ENCODE assay signal across 10 cellular contexts in the genomic region with DNA sequence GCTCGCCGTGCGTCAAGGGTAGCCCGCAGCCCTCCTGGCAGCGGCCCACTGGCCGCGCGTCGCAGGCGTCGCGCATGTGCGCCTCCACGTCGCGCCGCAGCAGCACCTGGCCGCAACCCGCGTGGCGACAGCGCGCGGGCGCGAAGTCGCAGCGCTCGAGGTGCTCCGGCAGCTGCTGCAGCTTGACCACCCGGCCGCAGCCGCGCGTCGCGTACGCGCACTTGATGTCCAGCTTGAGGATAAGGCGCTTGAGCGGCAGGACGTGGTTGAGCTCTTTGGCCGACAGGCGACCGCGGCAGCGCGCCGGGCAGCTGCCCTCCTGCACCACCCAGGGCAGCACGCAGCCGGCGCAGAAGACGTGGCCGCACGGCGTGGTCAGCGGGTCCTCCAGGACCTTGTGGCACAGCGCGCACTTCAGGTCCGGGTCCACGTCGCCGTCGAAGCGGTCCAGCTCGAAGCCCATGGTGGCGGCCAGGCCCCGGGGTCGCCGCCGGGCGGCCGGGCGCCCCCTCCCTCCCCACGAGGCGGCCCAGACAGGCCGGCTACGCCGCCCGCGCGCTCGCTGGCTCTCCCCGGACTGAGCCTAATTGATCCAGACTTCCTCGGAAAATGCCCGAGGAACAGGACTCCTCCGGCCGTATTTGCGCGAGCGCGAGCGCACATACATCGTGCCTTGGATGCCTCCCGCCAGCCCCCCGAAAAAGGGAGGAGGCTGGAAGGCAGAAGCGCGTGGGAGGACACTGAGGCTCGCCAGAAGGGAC. TPM values are rescaled to one million over a fixed set of nuclear protein-coding genes. Genes with fewer than 3 reads are reported as not detected.
A peak's percentile ranks its signal among the peaks of the same experiment; 100 is the strongest.
DNase-seq lines count a peak whose midpoint lies in the region; ATAC-seq, FAIRE-seq and TF ChIP-seq lines count a peak whose summit lies in the region.
"Had no signal": no experiment of that assay in that cellular context is flagged by ENCODE, and none has a peak within 500 bp of the region (broad histone marks: within the 10 kb centered on the region; RNA-seq: fewer than 3 reads in every experiment).

A gene (minus strand): TSS at position 579 of the 761 bp plus-strand sequence.

- H3K79me2 ChIP-seq in keratinocyte (ENCODE audit: control insufficient read depth, insufficient read depth, low read length): no peaks in the 10 kb centered on the region

- 1 to 11% (median 4%) methylated on average over 30 to 99 of the region's 99 CpGs for WGBS in stomach, 5 donors

- H3K4me1 Mint-ChIP-seq in activated CD4-positive, alpha-beta T cell treated with anti-CD3 and anti-CD28 coated beads, Interleukin-2, amount 10 ng/mL, durations not matched to agents 7 days and 5 days: no peaks in the 10 kb centered on the region
- H3K4me1 Mint-ChIP-seq: CD4-positive, CD25-positive, alpha-beta regulatory T cell had no signal

- peak within 1 kb of the TSS; percentile 87 for H2AFZ ChIP-seq in keratinocyte (ENCODE audit: control insufficient read depth, low read length)

- H3K9me3 ChIP-seq in keratinocyte (ENCODE audit: control insufficient read depth, low read depth, low read length) (no peaks in the 10 kb centered on the region), stomach (no peaks in the 10 kb centered on the region)

- peak within 1 kb of the TSS; percentile 91 for H3K4me2 ChIP-seq in keratinocyte (ENCODE audit: control insufficient read depth, extremely low read depth, insufficient read depth, low read depth, low read length)

- POLR2A ChIA-PET in activated CD4-positive, alpha-beta T cell treated with anti-CD3 and anti-CD28 coated beads, Interleukin-2, amount 10 ng/mL, durations not matched to agents 7 days and 5 days (lab: Charles Lee): no interaction called here

- dilution Hi-C loops in keratinocyte (cut with MboI; ENCODE audit: extremely low pct_ligation_motif_present, low sequenced_read_pairs): no loop called here

- peaks cover 13% of the 10 kb centered on the region for H3K27me3 Mint-ChIP-seq in activated CD4-positive, alpha-beta T cell treated with anti-CD3 and anti-CD28 coated beads, Interleukin-2, amount 10 ng/mL, durations not matched to agents 7 days and 5 days

- H3K27ac Mint-ChIP-seq in activated CD4-positive, alpha-beta T cell treated with anti-CD3 and anti-CD28 coated beads, Interleukin-2, amount 10 ng/mL, durations not matched to agents 7 days and 5 days: no peak within 1 kb of the TSS

- no peaks in the 10 kb centered on the region for H3K9me1 ChIP-seq in keratinocyte (ENCODE audit: control insufficient read depth, extremely low read depth, insufficient read depth, low read length)

- no peaks in the 10 kb centered on the region for H4K20me1 ChIP-seq in keratinocyte (ENCODE audit: control insufficient read depth, extremely low read depth, insufficient read depth, low read length)

- no peaks in the 10 kb centered on the region for H3K9me3 Mint-ChIP-seq in activated CD4-positive, alpha-beta T cell treated with anti-CD3 and anti-CD28 coated beads, Interleukin-2, amount 10 ng/mL, durations not matched to agents 7 days and 5 days

- H3K36me3 ChIP-seq in bronchial epithelial cell (ENCODE audit: control insufficient read depth, insufficient read depth, low read length) (no peaks in the 10 kb centered on the region), keratinocyte (ENCODE audit: control insufficient read depth in 2 of 2, extremely low read depth in 1 of 2, insufficient read depth in 2 of 2, low read length in 2 of 2) (no peaks in the 10 kb centered on the region), stomach (no peaks in the 10 kb centered on the region)

- H3K27me3 ChIP-seq in bronchial epithelial cell (ENCODE audit: control insufficient read depth, insufficient read depth, low read length) (peaks cover 16% of the 10 kb centered on the region), keratinocyte (ENCODE audit: control insufficient read depth, extremely low read depth, insufficient read depth, low read length) (peaks cover 29% of the 10 kb centered on the region), stomach (peaks cover 0 to 17% (median 0%) of the 10 kb centered on the region in 3 donors)

- H3K36me3 Mint-ChIP-seq in activated CD4-positive, alpha-beta T cell treated with anti-CD3 and anti-CD28 coated beads, Interleukin-2, amount 10 ng/mL, durations not matched to agents 7 days and 5 days (ENCODE audit: low read depth): no peaks in the 10 kb centered on the region
- H3K36me3 Mint-ChIP-seq: CD4-positive, CD25-positive, alpha-beta regulatory T cell had no signal

- TF ChIP-seq CTCF in bronchial epithelial cell (IDR thresholded peaks at IDR 0.05; ENCODE audit: insufficient read depth, low read length, severe bottlenecking) (no peak), keratinocyte (optimal IDR thresholded peaks at IDR 0.05 in 1 of 3, IDR thresholded peaks at IDR 0.05 in 1 of 3, conservative IDR thresholded peaks at IDR 0.05 in 1 of 3; ENCODE audit: extremely low read depth in 1 of 3, insufficient read depth in 2 of 3, low read length in 3 of 3) (no peak), stomach (IDR thresholded peaks at IDR 0.05) (peak in 1 of 7 experiments; percentile 3)

- ATAC-seq in GM21723 (IDR thresholded peaks at IDR 0.05; ENCODE audit: unreplicated experiment): no peak

- CTCF ChIA-PET in activated CD4-positive, alpha-beta T cell treated with anti-CD3 and anti-CD28 coated beads, Interleukin-2, amount 10 ng/mL, durations not matched to agents 7 days and 5 days (lab: Charles Lee): no interaction called here

- no peak for TF ChIP-seq EP300 in stomach (IDR thresholded peaks at IDR 0.05)

- peaks cover 6% of the 10 kb centered on the region for H3K4me1 ChIP-seq in keratinocyte (ENCODE audit: control insufficient read depth, extremely low read depth, insufficient read depth, low read length)
- H3K4me1 ChIP-seq in stomach: peaks cover 6 to 70% (median 24%) of the 10 kb centered on the region in 4 donors

- no peak for FAIRE-seq in bronchial epithelial cell (lab: Jason Lieb, UNC)
- no peak for FAIRE-seq in keratinocyte (lab: Jason Lieb, UNC)

- intact Hi-C loops in stomach (cut with DNase I; ENCODE audit: low total_unique reads): loop anchor here (10.0 kb wide), 1 partner anchor 110 kb away; no protein-coding TSS in a partner anchor

- DNase-seq in NCI-H345 (lab: John Stamatoyannopoulos, UW) (peak; percentile 37), NCI-H345 treated with DMSO at 0.1 percent for 48 hours (lab: John Stamatoyannopoulos, UW; ENCODE audit: unreplicated experiment) (no peak), bronchial epithelial cell (ENCODE audit: low read depth) (no peak), keratinocyte (ENCODE audit: low read depth, low spot score) (no peak), stomach (peak; percentile 55), T-helper 1 cell (no peak)
- no peak for DNase-seq in activated CD4-positive, alpha-beta T cell treated with anti-CD3 and anti-CD28 coated beads, Interleukin-2, amount 10 ng/mL, durations not matched to agents 7 days and 5 days
- DNase-seq: CD4-positive, CD25-positive, alpha-beta regulatory T cell had no signal

- no peak within 1 kb of the TSS for H3K9ac ChIP-seq in keratinocyte (ENCODE audit: control insufficient read depth, extremely low read depth, insufficient read depth, low read length)

- H3K4me3 Mint-ChIP-seq in activated CD4-positive, alpha-beta T cell treated with anti-CD3 and anti-CD28 coated beads, Interleukin-2, amount 10 ng/mL, durations not matched to agents 7 days and 5 days: no peak within 1 kb of the TSS
- H3K4me3 Mint-ChIP-seq: CD4-positive, CD25-positive, alpha-beta regulatory T cell had no signal

- TF ChIP-seq POLR2A in stomach (IDR thresholded peaks at IDR 0.05): no peak

- no peak within 1 kb of the TSS for H3K27ac ChIP-seq in keratinocyte (ENCODE audit: control insufficient read depth, insufficient read depth, low read length)
- H3K27ac ChIP-seq in stomach: peak within 1 kb of the TSS; percentile 82 to 92 (median 85)

- H3K4me3 ChIP-seq in bronchial epithelial cell (ENCODE audit: low read depth, low read length) (peak within 1 kb of the TSS; percentile 10), keratinocyte (ENCODE audit: control insufficient read depth in 2 of 3, extremely low read depth in 1 of 3, insufficient read depth in 2 of 3, low read depth in 1 of 3, low read length in 3 of 3) (peak within 1 kb of the TSS; percentile 6 to 59 (median 36)), stomach (peak within 1 kb of the TSS; percentile 64 to 68 (median 64))

RNA-seq across cellular contexts. Expression of the gene that starts here (rescaled TPM):
- 0.77 and 0.79 TPM in 2 replicates for total RNA-seq in bronchial epithelial cell
- not detected in 3 replicates for polyA plus RNA-seq in keratinocyte
- polyA plus RNA-seq in keratinocyte (2011; ENCODE audit: low read depth): not detected
- not detected in 2 replicates for polyA plus RNA-seq in keratinocyte (2011; cell fraction: cytosol; rRNA removed)
- 0.09 TPM in 1 of 2 replicates, not detected in the other for polyA plus RNA-seq in keratinocyte (2011; cell fraction: nucleus; rRNA removed)
- not detected in 2 replicates for polyA plus RNA-seq in keratinocyte (2012; ENCODE audit: low replicate concordance)
- polyA minus RNA-seq in keratinocyte: not detected in 3 replicates
- polyA minus RNA-seq in keratinocyte (2011; cell fraction: cytosol; rRNA and poly(A)+ RNA removed): not detected
- not detected in 2 replicates for polyA minus RNA-seq in keratinocyte (2011; cell fraction: nucleus; rRNA and poly(A)+ RNA removed)
- 100 to 1,000 TPM in 2 of 5 donors, 10 to 100 TPM in 3; 57.1 to 174 (median 80.6) TPM for total RNA-seq in stomach
- polyA plus RNA-seq in stomach: 10 to 100 TPM; 21.9 to 38.6 (median 26.3) TPM
- not detected for total RNA-seq in activated CD4-positive, alpha-beta T cell treated with anti-CD3 and anti-CD28 coated beads, Interleukin-2, amount 10 ng/mL, durations not matched to agents 7 days and 5 days
- total RNA-seq: CD4-positive, CD25-positive, alpha-beta regulatory T cell; T-helper 2 cell treated with Interferon-gamma antibody and Interleukin-4, amounts not matched to agents 100 ng/mL and 5 ng/mL, for 36 hours had no signal
- polyA plus RNA-seq: CD4-positive, CD25-positive, alpha-beta regulatory T cell had no signal

Comparison
In these comparisons a context has a peak if more than half of its experiments do, and no peak if none do; other contexts are left out.
1. RNA of the gene that starts here (total RNA-seq): 57.1 to 174 TPM in stomach; 0.77 to 0.79 TPM in bronchial epithelial cell and not detected in activated CD4-positive, alpha-beta T cell treated with anti-CD3 and anti-CD28 coated beads, Interleukin-2, amount 10 ng/mL, durations not matched to agents 7 days and 5 days; every median in the first group is over 10 times any median in the second.
2. RNA of the gene that starts here (polyA plus RNA-seq): 21.9 to 38.6 TPM in stomach; 0.09 TPM in keratinocyte; every median in the first group is over 10 times any median in the second.
3. DNase-seq: peak in NCI-H345 (single experiment) and stomach (single experiment); none in NCI-H345 treated with DMSO at 0.1 percent for 48 hours (single experiment), bronchial epithelial cell (single experiment), keratinocyte (single experiment), activated CD4-positive, alpha-beta T cell treated with anti-CD3 and anti-CD28 coated beads, Interleukin-2, amount 10 ng/mL, durations not matched to agents 7 days and 5 days (single experiment) and T-helper 1 cell (0 of 5).
4. H3K4me3 ChIP-seq: peak in every context shown above with its lines; median percentile 64 in stomach; 36 in keratinocyte; 10 in bronchial epithelial cell.